In the genomic region with DNA sequence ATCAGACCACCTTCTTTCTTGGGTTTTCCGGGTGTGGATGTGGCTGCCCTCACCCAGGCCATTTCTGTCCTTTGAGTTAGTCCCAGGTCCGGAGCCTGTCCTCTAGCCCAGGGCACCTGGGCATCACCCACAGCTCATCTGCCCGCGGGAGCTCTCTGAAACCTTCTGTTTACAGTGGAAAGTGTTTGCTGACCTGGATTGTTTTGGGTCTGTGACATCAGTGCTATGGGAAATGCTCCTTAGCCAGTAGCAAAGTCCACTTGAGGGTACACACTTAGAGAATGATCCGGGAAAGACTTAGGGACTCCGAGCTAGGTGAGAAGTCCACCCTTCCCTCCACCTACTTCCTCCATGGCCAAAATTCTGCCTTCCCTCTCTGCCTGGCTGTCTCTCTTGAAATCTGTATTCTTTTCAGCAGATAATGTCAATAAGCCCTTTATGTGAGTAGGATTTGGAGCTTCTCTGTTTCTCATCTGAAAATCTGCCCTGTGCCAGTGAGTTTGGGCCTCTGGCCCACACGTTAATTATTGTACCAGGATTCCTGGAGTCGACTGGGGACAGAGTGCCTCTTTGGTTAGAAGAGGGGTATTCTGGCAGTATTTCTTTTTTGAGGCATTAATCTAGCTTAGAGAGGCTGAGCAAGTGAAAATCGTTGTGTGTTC, we compare ENCODE assay signal across 1 cellular context.
TF ChIP-seq lines count a peak whose summit lies in the region.

No MANE protein-coding gene starts in this region.

TF ChIP-seq in HepG2, 621 proteins besides CTCF, POLR2A, EP300 and RAD21 (continued from another document and continues in another):
- TF ChIP-seq, protein P1, sequence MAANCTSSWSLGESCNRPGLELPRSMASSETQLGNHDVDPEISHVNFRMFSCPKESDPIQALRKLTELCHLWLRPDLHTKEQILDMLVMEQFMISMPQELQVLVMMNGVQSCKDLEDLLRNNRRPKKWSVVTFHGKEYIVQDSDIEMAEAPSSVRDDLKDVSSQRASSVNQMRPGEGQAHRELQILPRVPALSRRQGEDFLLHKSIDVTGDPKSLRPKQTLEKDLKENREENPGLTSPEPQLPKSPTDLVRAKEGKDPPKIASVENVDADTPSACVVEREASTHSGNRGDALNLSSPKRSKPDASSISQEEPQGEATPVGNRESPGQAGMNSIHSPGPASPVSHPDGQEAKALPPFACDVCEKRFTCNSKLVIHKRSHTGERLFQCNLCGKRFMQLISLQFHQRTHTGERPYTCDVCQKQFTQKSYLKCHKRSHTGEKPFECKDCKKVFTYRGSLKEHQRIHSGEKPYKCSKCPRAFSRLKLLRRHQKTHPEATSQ (CRISPR knock-in tag; IDR thresholded peaks at IDR 0.05; ENCODE audit: borderline replicate concordance): no peak
- TF ChIP-seq, protein P2, sequence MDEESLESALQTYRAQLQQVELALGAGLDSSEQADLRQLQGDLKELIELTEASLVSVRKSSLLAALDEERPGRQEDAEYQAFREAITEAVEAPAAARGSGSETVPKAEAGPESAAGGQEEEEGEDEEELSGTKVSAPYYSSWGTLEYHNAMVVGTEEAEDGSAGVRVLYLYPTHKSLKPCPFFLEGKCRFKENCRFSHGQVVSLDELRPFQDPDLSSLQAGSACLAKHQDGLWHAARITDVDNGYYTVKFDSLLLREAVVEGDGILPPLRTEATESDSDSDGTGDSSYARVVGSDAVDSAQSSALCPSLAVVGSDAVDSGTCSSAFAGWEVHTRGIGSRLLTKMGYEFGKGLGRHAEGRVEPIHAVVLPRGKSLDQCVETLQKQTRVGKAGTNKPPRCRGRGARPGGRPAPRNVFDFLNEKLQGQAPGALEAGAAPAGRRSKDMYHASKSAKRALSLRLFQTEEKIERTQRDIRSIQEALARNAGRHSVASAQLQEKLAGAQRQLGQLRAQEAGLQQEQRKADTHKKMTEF (CRISPR knock-in tag; IDR thresholded peaks at IDR 0.05): peak; percentile 47; the same call in 1 of the 2 replicates
- TF ChIP-seq, protein P3, sequence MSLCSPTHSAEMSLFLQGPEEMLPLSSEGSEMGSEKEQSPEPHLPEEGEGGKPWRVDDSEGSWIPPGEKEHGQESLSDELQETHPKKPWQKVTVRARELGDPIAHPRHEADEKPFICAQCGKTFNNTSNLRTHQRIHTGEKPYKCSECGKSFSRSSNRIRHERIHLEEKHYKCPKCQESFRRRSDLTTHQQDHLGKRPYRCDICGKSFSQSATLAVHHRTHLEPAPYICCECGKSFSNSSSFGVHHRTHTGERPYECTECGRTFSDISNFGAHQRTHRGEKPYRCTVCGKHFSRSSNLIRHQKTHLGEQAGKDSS (CRISPR knock-in tag; IDR thresholded peaks at IDR 0.05; ENCODE audit: borderline replicate concordance, low read depth): no peak
- TF ChIP-seq, protein P4, sequence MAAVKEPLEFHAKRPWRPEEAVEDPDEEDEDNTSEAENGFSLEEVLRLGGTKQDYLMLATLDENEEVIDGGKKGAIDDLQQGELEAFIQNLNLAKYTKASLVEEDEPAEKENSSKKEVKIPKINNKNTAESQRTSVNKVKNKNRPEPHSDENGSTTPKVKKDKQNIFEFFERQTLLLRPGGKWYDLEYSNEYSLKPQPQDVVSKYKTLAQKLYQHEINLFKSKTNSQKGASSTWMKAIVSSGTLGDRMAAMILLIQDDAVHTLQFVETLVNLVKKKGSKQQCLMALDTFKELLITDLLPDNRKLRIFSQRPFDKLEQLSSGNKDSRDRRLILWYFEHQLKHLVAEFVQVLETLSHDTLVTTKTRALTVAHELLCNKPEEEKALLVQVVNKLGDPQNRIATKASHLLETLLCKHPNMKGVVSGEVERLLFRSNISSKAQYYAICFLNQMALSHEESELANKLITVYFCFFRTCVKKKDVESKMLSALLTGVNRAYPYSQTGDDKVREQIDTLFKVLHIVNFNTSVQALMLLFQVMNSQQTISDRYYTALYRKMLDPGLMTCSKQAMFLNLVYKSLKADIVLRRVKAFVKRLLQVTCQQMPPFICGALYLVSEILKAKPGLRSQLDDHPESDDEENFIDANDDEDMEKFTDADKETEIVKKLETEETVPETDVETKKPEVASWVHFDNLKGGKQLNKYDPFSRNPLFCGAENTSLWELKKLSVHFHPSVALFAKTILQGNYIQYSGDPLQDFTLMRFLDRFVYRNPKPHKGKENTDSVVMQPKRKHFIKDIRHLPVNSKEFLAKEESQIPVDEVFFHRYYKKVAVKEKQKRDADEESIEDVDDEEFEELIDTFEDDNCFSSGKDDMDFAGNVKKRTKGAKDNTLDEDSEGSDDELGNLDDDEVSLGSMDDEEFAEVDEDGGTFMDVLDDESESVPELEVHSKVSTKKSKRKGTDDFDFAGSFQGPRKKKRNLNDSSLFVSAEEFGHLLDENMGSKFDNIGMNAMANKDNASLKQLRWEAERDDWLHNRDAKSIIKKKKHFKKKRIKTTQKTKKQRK (IDR thresholded peaks at IDR 0.05; ENCODE audit: low read length): no peak
- TF ChIP-seq ZNF441 (CRISPR knock-in tag; IDR thresholded peaks at IDR 0.05; ENCODE audit: borderline replicate concordance): no peak
- peak; percentile 82 for TF ChIP-seq SALL1 (CRISPR knock-in tag; IDR thresholded peaks at IDR 0.05)
- no peak for TF ChIP-seq NFYC (CRISPR knock-in tag; IDR thresholded peaks at IDR 0.05)
- TF ChIP-seq KDM2A (CRISPR knock-in tag; IDR thresholded peaks at IDR 0.05; ENCODE audit: borderline replicate concordance, low read depth): 0 out of 2 replicates have a peak, but pooled peaks have one; percentile 31
- 0 out of 2 replicates have a peak, but pooled peaks have one; percentile 16 for TF ChIP-seq ZNF430 (CRISPR knock-in tag; IDR thresholded peaks at IDR 0.05)
- TF ChIP-seq, protein P5, sequence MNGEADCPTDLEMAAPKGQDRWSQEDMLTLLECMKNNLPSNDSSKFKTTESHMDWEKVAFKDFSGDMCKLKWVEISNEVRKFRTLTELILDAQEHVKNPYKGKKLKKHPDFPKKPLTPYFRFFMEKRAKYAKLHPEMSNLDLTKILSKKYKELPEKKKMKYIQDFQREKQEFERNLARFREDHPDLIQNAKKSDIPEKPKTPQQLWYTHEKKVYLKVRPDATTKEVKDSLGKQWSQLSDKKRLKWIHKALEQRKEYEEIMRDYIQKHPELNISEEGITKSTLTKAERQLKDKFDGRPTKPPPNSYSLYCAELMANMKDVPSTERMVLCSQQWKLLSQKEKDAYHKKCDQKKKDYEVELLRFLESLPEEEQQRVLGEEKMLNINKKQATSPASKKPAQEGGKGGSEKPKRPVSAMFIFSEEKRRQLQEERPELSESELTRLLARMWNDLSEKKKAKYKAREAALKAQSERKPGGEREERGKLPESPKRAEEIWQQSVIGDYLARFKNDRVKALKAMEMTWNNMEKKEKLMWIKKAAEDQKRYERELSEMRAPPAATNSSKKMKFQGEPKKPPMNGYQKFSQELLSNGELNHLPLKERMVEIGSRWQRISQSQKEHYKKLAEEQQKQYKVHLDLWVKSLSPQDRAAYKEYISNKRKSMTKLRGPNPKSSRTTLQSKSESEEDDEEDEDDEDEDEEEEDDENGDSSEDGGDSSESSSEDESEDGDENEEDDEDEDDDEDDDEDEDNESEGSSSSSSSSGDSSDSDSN (CRISPR knock-in tag; IDR thresholded peaks at IDR 0.05): peak; percentile 38; the same call in 1 of the 2 replicates
- TF ChIP-seq CEBPG (CRISPR knock-in tag; IDR thresholded peaks at IDR 0.05): peak; percentile 39; the same call in 1 of the 2 replicates
- TF ChIP-seq, protein P6, sequence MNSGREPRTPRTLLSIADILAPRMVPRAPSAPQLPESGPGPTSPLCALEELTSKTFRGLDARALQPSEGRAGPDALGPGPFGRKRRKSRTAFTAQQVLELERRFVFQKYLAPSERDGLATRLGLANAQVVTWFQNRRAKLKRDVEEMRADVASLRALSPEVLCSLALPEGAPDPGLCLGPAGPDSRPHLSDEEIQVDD (CRISPR knock-in tag; IDR thresholded peaks at IDR 0.05; ENCODE audit: borderline replicate concordance): no peak
- TF ChIP-seq SOX5 (CRISPR knock-in tag; IDR thresholded peaks at IDR 0.05; ENCODE audit: borderline replicate concordance): peak; percentile 86
- TF ChIP-seq RAD51 (IDR thresholded peaks at IDR 0.05; ENCODE audit: borderline replicate concordance): no peak
- TF ChIP-seq ZNF775 (CRISPR knock-in tag; IDR thresholded peaks at IDR 0.05; ENCODE audit: borderline replicate concordance): no peak
- TF ChIP-seq FOXJ3 (CRISPR knock-in tag; IDR thresholded peaks at IDR 0.05; ENCODE audit: borderline replicate concordance): peak; percentile 55; the same call in 1 of the 2 replicates
- TF ChIP-seq, protein P7, sequence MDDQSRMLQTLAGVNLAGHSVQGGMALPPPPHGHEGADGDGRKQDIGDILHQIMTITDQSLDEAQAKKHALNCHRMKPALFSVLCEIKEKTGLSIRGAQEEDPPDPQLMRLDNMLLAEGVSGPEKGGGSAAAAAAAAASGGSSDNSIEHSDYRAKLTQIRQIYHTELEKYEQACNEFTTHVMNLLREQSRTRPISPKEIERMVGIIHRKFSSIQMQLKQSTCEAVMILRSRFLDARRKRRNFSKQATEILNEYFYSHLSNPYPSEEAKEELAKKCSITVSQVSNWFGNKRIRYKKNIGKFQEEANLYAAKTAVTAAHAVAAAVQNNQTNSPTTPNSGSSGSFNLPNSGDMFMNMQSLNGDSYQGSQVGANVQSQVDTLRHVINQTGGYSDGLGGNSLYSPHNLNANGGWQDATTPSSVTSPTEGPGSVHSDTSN (CRISPR knock-in tag; IDR thresholded peaks at IDR 0.05; ENCODE audit: borderline replicate concordance): no peak
- TF ChIP-seq NR1H2 (CRISPR knock-in tag; IDR thresholded peaks at IDR 0.05; ENCODE audit: borderline replicate concordance, low read depth): no peak
- no peak; a peak in 1 of 4 replicates for TF ChIP-seq KLF16 (CRISPR knock-in tag; IDR thresholded peaks at IDR 0.05)
- no peak for TF ChIP-seq CHD4 (IDR thresholded peaks at IDR 0.05; ENCODE audit: borderline replicate concordance, low read length)
- TF ChIP-seq NR2F6 (IDR thresholded peaks at IDR 0.05): peak; percentile 34; the same call in 1 of the 2 replicates
- peak; percentile 60 for TF ChIP-seq NR2F6 (CRISPR knock-in tag; IDR thresholded peaks at IDR 0.05)
- TF ChIP-seq PHF8 (CRISPR knock-in tag; IDR thresholded peaks at IDR 0.05): no peak
- no peak for TF ChIP-seq ZMYM4 (CRISPR knock-in tag; IDR thresholded peaks at IDR 0.05)
- TF ChIP-seq, protein P8, sequence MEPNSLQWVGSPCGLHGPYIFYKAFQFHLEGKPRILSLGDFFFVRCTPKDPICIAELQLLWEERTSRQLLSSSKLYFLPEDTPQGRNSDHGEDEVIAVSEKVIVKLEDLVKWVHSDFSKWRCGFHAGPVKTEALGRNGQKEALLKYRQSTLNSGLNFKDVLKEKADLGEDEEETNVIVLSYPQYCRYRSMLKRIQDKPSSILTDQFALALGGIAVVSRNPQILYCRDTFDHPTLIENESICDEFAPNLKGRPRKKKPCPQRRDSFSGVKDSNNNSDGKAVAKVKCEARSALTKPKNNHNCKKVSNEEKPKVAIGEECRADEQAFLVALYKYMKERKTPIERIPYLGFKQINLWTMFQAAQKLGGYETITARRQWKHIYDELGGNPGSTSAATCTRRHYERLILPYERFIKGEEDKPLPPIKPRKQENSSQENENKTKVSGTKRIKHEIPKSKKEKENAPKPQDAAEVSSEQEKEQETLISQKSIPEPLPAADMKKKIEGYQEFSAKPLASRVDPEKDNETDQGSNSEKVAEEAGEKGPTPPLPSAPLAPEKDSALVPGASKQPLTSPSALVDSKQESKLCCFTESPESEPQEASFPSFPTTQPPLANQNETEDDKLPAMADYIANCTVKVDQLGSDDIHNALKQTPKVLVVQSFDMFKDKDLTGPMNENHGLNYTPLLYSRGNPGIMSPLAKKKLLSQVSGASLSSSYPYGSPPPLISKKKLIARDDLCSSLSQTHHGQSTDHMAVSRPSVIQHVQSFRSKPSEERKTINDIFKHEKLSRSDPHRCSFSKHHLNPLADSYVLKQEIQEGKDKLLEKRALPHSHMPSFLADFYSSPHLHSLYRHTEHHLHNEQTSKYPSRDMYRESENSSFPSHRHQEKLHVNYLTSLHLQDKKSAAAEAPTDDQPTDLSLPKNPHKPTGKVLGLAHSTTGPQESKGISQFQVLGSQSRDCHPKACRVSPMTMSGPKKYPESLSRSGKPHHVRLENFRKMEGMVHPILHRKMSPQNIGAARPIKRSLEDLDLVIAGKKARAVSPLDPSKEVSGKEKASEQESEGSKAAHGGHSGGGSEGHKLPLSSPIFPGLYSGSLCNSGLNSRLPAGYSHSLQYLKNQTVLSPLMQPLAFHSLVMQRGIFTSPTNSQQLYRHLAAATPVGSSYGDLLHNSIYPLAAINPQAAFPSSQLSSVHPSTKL (CRISPR knock-in tag; IDR thresholded peaks at IDR 0.05): peak; percentile 90
- no peak for TF ChIP-seq HMGA1 (CRISPR knock-in tag; conservative IDR thresholded peaks at IDR 0.05)
- TF ChIP-seq, protein P9, sequence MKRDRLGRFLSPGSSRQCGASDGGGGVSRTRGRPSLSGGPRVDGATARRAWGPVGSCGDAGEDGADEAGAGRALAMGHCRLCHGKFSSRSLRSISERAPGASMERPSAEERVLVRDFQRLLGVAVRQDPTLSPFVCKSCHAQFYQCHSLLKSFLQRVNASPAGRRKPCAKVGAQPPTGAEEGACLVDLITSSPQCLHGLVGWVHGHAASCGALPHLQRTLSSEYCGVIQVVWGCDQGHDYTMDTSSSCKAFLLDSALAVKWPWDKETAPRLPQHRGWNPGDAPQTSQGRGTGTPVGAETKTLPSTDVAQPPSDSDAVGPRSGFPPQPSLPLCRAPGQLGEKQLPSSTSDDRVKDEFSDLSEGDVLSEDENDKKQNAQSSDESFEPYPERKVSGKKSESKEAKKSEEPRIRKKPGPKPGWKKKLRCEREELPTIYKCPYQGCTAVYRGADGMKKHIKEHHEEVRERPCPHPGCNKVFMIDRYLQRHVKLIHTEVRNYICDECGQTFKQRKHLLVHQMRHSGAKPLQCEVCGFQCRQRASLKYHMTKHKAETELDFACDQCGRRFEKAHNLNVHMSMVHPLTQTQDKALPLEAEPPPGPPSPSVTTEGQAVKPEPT (CRISPR knock-in tag; IDR thresholded peaks at IDR 0.05; ENCODE audit: low read depth): 0 out of 2 replicates have a peak, but pooled peaks have one; percentile 52
- TF ChIP-seq ZNF788 (CRISPR knock-in tag; IDR thresholded peaks at IDR 0.05; ENCODE audit: borderline replicate concordance): 0 out of 2 replicates have a peak, but pooled peaks have one; percentile 70
- no peak for TF ChIP-seq ZNF431 (CRISPR knock-in tag; IDR thresholded peaks at IDR 0.05; ENCODE audit: borderline replicate concordance, low read depth)
- TF ChIP-seq SPEN (CRISPR knock-in tag; IDR thresholded peaks at IDR 0.05; ENCODE audit: low read depth): peak; percentile 90; the same call in 1 of the 2 replicates
- no peak for TF ChIP-seq BRCA1 (CRISPR knock-in tag; IDR thresholded peaks at IDR 0.05)
- no peak for TF ChIP-seq ZNF263 (CRISPR knock-in tag; IDR thresholded peaks at IDR 0.05)
- TF ChIP-seq ZNF614 (CRISPR knock-in tag; IDR thresholded peaks at IDR 0.05; ENCODE audit: borderline replicate concordance): no peak
- TF ChIP-seq, protein P10, sequence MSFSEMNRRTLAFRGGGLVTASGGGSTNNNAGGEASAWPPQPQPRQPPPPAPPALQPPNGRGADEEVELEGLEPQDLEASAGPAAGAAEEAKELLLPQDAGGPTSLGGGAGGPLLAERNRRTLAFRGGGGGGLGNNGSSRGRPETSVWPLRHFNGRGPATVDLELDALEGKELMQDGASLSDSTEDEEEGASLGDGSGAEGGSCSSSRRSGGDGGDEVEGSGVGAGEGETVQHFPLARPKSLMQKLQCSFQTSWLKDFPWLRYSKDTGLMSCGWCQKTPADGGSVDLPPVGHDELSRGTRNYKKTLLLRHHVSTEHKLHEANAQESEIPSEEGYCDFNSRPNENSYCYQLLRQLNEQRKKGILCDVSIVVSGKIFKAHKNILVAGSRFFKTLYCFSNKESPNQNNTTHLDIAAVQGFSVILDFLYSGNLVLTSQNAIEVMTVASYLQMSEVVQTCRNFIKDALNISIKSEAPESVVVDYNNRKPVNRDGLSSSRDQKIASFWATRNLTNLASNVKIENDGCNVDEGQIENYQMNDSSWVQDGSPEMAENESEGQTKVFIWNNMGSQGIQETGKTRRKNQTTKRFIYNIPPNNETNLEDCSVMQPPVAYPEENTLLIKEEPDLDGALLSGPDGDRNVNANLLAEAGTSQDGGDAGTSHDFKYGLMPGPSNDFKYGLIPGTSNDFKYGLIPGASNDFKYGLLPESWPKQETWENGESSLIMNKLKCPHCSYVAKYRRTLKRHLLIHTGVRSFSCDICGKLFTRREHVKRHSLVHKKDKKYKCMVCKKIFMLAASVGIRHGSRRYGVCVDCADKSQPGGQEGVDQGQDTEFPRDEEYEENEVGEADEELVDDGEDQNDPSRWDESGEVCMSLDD (CRISPR knock-in tag; IDR thresholded peaks at IDR 0.05; ENCODE audit: borderline replicate concordance): no peak
